Comparison of ENCODE assay signal across 1 cellular context in the genomic region with DNA sequence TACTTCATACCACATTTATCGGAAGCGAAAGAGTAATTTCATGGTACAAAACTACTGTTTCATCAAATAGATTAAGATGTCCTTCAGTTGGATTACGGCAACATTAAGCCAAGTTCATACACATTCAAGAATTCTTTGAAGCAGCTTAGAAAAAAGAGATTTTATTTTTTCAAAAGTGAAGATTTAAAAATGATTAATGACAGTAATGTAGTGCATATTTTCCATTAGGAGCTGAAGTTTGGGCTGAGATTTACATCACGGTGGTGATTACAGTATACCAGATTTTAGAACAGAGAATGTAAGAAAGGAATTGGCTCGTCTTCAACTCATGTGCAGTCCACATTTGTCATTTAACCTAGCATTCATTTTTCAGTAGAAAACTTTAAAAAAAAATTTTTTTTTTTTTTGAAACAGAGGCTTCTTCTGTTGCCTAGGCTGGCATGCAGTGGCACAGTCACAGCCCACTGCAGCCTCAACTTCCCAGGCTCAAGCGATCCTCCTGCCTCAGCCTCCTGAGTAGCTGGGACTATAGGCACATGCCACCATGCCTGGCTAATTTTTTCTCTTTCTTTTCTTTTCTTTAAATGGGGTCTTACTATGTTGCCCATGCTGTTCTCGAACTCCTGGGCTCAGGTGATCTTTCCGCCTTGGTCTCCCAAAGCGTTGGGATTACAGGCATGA.
TF ChIP-seq lines count a peak whose summit lies in the region.

No MANE protein-coding gene starts in this region.

TF ChIP-seq in GM12878, 131 proteins besides CTCF, POLR2A, EP300 and RAD21 (continued from another document):
- no peak for TF ChIP-seq BCL11A (IDR thresholded peaks at IDR 0.05; ENCODE audit: low read depth, low read length)
- TF ChIP-seq, protein P1, sequence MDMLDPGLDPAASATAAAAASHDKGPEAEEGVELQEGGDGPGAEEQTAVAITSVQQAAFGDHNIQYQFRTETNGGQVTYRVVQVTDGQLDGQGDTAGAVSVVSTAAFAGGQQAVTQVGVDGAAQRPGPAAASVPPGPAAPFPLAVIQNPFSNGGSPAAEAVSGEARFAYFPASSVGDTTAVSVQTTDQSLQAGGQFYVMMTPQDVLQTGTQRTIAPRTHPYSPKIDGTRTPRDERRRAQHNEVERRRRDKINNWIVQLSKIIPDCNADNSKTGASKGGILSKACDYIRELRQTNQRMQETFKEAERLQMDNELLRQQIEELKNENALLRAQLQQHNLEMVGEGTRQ (IDR thresholded peaks at IDR 0.05; ENCODE audit: borderline replicate concordance, low read depth, low read length), result no peak
